ENCODE assay signal across 1 cellular context in the genomic region with DNA sequence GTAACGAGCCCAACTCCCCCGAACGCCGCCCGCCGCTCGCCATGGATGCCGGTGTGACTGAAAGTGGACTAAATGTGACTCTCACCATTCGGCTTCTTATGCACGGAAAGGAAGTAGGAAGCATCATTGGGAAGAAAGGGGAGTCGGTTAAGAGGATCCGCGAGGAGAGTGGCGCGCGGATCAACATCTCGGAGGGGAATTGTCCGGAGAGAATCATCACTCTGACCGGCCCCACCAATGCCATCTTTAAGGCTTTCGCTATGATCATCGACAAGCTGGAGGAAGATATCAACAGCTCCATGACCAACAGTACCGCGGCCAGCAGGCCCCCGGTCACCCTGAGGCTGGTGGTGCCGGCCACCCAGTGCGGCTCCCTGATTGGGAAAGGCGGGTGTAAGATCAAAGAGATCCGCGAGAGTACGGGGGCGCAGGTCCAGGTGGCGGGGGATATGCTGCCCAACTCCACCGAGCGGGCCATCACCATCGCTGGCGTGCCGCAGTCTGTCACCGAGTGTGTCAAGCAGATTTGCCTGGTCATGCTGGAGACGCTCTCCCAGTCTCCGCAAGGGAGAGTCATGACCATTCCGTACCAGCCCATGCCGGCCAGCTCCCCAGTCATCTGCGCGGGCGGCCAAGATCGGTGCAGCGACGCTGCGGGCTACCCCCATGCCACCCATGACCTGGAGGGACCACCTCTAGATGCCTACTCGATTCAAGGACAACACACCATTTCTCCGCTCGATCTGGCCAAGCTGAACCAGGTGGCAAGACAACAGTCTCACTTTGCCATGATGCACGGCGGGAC.
A peak's percentile ranks its signal among the peaks of the same experiment; 100 is the strongest.
TF ChIP-seq lines count a peak whose summit lies in the region.

No MANE protein-coding gene starts in this region.

TF ChIP-seq in K562, 482 proteins besides CTCF, POLR2A, EP300 and RAD21 (continued from another document and continues in another):
- TF ChIP-seq, protein P1, sequence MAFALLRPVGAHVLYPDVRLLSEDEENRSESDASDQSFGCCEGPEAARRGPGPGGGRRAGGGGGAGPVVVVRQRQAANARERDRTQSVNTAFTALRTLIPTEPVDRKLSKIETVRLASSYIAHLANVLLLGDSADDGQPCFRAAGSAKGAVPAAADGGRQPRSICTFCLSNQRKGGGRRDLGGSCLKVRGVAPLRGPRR (CRISPR knock-in tag; IDR thresholded peaks at IDR 0.05), result no peak
- TF ChIP-seq ILK (tag; IDR thresholded peaks at IDR 0.05; ENCODE audit: borderline replicate concordance, low read depth), result no peak
- peak; percentile 43 for TF ChIP-seq NUFIP1 (IDR thresholded peaks at IDR 0.05; ENCODE audit: partially characterized antibody)
- TF ChIP-seq, protein P2, sequence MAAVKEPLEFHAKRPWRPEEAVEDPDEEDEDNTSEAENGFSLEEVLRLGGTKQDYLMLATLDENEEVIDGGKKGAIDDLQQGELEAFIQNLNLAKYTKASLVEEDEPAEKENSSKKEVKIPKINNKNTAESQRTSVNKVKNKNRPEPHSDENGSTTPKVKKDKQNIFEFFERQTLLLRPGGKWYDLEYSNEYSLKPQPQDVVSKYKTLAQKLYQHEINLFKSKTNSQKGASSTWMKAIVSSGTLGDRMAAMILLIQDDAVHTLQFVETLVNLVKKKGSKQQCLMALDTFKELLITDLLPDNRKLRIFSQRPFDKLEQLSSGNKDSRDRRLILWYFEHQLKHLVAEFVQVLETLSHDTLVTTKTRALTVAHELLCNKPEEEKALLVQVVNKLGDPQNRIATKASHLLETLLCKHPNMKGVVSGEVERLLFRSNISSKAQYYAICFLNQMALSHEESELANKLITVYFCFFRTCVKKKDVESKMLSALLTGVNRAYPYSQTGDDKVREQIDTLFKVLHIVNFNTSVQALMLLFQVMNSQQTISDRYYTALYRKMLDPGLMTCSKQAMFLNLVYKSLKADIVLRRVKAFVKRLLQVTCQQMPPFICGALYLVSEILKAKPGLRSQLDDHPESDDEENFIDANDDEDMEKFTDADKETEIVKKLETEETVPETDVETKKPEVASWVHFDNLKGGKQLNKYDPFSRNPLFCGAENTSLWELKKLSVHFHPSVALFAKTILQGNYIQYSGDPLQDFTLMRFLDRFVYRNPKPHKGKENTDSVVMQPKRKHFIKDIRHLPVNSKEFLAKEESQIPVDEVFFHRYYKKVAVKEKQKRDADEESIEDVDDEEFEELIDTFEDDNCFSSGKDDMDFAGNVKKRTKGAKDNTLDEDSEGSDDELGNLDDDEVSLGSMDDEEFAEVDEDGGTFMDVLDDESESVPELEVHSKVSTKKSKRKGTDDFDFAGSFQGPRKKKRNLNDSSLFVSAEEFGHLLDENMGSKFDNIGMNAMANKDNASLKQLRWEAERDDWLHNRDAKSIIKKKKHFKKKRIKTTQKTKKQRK (IDR thresholded peaks at IDR 0.05; ENCODE audit: borderline replicate concordance, low read depth, low read length), result no peak
- TF ChIP-seq ZBTB7A (IDR thresholded peaks at IDR 0.05; ENCODE audit: borderline replicate concordance, control insufficient read depth, low read depth, low read length), result peak; percentile 63; the same call in 1 of the 2 replicates
- no peak for TF ChIP-seq SNRNP70 (optimal IDR thresholded peaks at IDR 0.05; ENCODE audit: low read depth, low read length)
- TF ChIP-seq ZNF696 (CRISPR knock-in tag; conservative IDR thresholded peaks at IDR 0.05), result no peak
- TF ChIP-seq OTX1 (CRISPR knock-in tag; IDR thresholded peaks at IDR 0.05), result no peak
- TF ChIP-seq, protein P3, sequence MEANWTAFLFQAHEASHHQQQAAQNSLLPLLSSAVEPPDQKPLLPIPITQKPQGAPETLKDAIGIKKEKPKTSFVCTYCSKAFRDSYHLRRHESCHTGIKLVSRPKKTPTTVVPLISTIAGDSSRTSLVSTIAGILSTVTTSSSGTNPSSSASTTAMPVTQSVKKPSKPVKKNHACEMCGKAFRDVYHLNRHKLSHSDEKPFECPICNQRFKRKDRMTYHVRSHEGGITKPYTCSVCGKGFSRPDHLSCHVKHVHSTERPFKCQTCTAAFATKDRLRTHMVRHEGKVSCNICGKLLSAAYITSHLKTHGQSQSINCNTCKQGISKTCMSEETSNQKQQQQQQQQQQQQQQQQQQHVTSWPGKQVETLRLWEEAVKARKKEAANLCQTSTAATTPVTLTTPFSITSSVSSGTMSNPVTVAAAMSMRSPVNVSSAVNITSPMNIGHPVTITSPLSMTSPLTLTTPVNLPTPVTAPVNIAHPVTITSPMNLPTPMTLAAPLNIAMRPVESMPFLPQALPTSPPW (CRISPR knock-in tag; IDR thresholded peaks at IDR 0.05), result no peak
- TF ChIP-seq, protein P4, sequence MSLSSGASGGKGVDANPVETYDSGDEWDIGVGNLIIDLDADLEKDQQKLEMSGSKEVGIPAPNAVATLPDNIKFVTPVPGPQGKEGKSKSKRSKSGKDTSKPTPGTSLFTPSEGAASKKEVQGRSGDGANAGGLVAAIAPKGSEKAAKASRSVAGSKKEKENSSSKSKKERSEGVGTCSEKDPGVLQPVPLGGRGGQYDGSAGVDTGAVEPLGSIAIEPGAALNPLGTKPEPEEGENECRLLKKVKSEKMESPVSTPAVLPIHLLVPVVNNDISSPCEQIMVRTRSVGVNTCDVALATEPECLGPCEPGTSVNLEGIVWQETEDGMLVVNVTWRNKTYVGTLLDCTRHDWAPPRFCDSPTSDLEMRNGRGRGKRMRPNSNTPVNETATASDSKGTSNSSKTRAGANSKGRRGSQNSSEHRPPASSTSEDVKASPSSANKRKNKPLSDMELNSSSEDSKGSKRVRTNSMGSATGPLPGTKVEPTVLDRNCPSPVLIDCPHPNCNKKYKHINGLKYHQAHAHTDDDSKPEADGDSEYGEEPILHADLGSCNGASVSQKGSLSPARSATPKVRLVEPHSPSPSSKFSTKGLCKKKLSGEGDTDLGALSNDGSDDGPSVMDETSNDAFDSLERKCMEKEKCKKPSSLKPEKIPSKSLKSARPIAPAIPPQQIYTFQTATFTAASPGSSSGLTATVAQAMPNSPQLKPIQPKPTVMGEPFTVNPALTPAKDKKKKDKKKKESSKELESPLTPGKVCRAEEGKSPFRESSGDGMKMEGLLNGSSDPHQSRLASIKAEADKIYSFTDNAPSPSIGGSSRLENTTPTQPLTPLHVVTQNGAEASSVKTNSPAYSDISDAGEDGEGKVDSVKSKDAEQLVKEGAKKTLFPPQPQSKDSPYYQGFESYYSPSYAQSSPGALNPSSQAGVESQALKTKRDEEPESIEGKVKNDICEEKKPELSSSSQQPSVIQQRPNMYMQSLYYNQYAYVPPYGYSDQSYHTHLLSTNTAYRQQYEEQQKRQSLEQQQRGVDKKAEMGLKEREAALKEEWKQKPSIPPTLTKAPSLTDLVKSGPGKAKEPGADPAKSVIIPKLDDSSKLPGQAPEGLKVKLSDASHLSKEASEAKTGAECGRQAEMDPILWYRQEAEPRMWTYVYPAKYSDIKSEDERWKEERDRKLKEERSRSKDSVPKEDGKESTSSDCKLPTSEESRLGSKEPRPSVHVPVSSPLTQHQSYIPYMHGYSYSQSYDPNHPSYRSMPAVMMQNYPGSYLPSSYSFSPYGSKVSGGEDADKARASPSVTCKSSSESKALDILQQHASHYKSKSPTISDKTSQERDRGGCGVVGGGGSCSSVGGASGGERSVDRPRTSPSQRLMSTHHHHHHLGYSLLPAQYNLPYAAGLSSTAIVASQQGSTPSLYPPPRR (CRISPR knock-in tag; IDR thresholded peaks at IDR 0.05; ENCODE audit: borderline replicate concordance), result no peak
- no peak for TF ChIP-seq ZNF75A (CRISPR knock-in tag; IDR thresholded peaks at IDR 0.05)
- TF ChIP-seq SREBF2 (CRISPR knock-in tag; IDR thresholded peaks at IDR 0.05), result no peak
- TF ChIP-seq BCL6 (CRISPR knock-in tag; IDR thresholded peaks at IDR 0.05), result no peak
- no peak for TF ChIP-seq E2F3 (CRISPR knock-in tag; IDR thresholded peaks at IDR 0.05)
- TF ChIP-seq, protein P5, sequence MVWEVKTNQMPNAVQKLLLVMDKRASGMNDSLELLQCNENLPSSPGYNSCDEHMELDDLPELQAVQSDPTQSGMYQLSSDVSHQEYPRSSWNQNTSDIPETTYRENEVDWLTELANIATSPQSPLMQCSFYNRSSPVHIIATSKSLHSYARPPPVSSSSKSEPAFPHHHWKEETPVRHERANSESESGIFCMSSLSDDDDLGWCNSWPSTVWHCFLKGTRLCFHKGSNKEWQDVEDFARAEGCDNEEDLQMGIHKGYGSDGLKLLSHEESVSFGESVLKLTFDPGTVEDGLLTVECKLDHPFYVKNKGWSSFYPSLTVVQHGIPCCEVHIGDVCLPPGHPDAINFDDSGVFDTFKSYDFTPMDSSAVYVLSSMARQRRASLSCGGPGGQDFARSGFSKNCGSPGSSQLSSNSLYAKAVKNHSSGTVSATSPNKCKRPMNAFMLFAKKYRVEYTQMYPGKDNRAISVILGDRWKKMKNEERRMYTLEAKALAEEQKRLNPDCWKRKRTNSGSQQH (CRISPR knock-in tag; IDR thresholded peaks at IDR 0.05), result no peak
- TF ChIP-seq, protein P6, sequence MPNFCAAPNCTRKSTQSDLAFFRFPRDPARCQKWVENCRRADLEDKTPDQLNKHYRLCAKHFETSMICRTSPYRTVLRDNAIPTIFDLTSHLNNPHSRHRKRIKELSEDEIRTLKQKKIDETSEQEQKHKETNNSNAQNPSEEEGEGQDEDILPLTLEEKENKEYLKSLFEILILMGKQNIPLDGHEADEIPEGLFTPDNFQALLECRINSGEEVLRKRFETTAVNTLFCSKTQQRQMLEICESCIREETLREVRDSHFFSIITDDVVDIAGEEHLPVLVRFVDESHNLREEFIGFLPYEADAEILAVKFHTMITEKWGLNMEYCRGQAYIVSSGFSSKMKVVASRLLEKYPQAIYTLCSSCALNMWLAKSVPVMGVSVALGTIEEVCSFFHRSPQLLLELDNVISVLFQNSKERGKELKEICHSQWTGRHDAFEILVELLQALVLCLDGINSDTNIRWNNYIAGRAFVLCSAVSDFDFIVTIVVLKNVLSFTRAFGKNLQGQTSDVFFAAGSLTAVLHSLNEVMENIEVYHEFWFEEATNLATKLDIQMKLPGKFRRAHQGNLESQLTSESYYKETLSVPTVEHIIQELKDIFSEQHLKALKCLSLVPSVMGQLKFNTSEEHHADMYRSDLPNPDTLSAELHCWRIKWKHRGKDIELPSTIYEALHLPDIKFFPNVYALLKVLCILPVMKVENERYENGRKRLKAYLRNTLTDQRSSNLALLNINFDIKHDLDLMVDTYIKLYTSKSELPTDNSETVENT (CRISPR knock-in tag; IDR thresholded peaks at IDR 0.05), result no peak
- TF ChIP-seq ZNF780A (CRISPR knock-in tag; IDR thresholded peaks at IDR 0.05), result no peak
- TF ChIP-seq KLF6 (CRISPR knock-in tag; IDR thresholded peaks at IDR 0.05; ENCODE audit: borderline replicate concordance), result 0 out of 2 replicates have a peak, but pooled peaks have one; percentile 16
- TF ChIP-seq TEAD4 (IDR thresholded peaks at IDR 0.05; ENCODE audit: low read length), result no peak; the same call in 1 of the 2 replicates
- TF ChIP-seq TEAD4 (CRISPR knock-in tag; IDR thresholded peaks at IDR 0.05; ENCODE audit: borderline replicate concordance), result no peak
- no peak for TF ChIP-seq MCM7 (IDR thresholded peaks at IDR 0.05)
- TF ChIP-seq, protein P7, sequence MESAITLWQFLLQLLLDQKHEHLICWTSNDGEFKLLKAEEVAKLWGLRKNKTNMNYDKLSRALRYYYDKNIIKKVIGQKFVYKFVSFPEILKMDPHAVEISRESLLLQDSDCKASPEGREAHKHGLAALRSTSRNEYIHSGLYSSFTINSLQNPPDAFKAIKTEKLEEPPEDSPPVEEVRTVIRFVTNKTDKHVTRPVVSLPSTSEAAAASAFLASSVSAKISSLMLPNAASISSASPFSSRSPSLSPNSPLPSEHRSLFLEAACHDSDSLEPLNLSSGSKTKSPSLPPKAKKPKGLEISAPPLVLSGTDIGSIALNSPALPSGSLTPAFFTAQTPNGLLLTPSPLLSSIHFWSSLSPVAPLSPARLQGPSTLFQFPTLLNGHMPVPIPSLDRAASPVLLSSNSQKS (CRISPR knock-in tag; IDR thresholded peaks at IDR 0.05), result no peak
- no peak for TF ChIP-seq IFI16 (CRISPR knock-in tag; IDR thresholded peaks at IDR 0.05)
- TF ChIP-seq ZNF232 (CRISPR knock-in tag; IDR thresholded peaks at IDR 0.05), result no peak
- 0 out of 2 replicates have a peak, but pooled peaks have one; percentile 16 for TF ChIP-seq MAFF (IDR thresholded peaks at IDR 0.05; ENCODE audit: low read length)
- TF ChIP-seq, protein P8, sequence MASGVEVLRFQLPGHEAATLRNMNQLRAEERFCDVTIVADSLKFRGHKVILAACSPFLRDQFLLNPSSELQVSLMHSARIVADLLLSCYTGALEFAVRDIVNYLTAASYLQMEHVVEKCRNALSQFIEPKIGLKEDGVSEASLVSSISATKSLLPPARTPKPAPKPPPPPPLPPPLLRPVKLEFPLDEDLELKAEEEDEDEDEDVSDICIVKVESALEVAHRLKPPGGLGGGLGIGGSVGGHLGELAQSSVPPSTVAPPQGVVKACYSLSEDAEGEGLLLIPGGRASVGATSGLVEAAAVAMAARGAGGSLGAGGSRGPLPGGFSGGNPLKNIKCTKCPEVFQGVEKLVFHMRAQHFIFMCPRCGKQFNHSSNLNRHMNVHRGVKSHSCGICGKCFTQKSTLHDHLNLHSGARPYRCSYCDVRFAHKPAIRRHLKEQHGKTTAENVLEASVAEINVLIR (CRISPR knock-in tag; IDR thresholded peaks at IDR 0.05), result 0 out of 2 replicates have a peak, but pooled peaks have one; percentile 8
- no peak for TF ChIP-seq ZNF408 (CRISPR knock-in tag; IDR thresholded peaks at IDR 0.05; ENCODE audit: low read depth)
- no peak for TF ChIP-seq ZKSCAN3 (CRISPR knock-in tag; IDR thresholded peaks at IDR 0.05)
- peak; percentile 71 for TF ChIP-seq BHLHE40 (IDR thresholded peaks at IDR 0.05; ENCODE audit: low read length)
- no peak for TF ChIP-seq TRIM28 (IDR thresholded peaks at IDR 0.05)
- no peak for TF ChIP-seq POLR2H (tag; IDR thresholded peaks at IDR 0.05; ENCODE audit: low read depth)
- TF ChIP-seq, protein P9, sequence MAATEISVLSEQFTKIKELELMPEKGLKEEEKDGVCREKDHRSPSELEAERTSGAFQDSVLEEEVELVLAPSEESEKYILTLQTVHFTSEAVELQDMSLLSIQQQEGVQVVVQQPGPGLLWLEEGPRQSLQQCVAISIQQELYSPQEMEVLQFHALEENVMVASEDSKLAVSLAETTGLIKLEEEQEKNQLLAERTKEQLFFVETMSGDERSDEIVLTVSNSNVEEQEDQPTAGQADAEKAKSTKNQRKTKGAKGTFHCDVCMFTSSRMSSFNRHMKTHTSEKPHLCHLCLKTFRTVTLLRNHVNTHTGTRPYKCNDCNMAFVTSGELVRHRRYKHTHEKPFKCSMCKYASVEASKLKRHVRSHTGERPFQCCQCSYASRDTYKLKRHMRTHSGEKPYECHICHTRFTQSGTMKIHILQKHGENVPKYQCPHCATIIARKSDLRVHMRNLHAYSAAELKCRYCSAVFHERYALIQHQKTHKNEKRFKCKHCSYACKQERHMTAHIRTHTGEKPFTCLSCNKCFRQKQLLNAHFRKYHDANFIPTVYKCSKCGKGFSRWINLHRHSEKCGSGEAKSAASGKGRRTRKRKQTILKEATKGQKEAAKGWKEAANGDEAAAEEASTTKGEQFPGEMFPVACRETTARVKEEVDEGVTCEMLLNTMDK (IDR thresholded peaks at IDR 0.05; ENCODE audit: borderline replicate concordance, insufficient read depth, low read depth, low read length, poor library complexity, severe bottlenecking), result peak; percentile 0
- TF ChIP-seq, protein P10, sequence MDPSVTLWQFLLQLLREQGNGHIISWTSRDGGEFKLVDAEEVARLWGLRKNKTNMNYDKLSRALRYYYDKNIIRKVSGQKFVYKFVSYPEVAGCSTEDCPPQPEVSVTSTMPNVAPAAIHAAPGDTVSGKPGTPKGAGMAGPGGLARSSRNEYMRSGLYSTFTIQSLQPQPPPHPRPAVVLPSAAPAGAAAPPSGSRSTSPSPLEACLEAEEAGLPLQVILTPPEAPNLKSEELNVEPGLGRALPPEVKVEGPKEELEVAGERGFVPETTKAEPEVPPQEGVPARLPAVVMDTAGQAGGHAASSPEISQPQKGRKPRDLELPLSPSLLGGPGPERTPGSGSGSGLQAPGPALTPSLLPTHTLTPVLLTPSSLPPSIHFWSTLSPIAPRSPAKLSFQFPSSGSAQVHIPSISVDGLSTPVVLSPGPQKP (CRISPR knock-in tag; IDR thresholded peaks at IDR 0.05), result no peak
- TF ChIP-seq PRMT5 (CRISPR knock-in tag; IDR thresholded peaks at IDR 0.05), result no peak
- no peak for TF ChIP-seq ZNF121 (CRISPR knock-in tag; conservative IDR thresholded peaks at IDR 0.05)
- TF ChIP-seq ARID2 (IDR thresholded peaks at IDR 0.05), result no peak
- TF ChIP-seq DACH1 (IDR thresholded peaks at IDR 0.05; ENCODE audit: partially characterized antibody), result no peak
